In the genomic region with DNA sequence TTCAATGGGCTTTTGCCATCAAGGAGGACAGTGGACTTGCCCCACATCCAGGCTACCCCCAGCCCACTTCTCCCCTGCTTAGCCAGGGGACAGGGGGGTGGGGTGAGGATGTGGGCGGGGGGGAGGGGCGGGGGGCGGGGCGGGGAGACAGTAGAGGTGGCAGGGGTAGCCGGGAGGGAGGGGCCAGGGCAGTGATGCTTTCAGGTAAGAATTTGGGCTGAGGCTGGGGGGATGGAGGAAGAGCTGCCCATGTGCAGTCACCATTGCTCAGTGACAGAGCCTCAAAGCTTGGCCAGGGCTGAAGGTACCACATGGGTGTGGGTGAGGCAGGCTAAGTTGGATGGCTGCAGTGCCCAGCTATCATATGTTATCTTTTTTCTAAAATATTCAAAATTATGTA, we compare ENCODE assay signal across 15 cellular contexts. TPM values are rescaled to one million over a fixed set of nuclear protein-coding genes. Genes with fewer than 3 reads are reported as not detected.
DNase-seq lines count a peak whose midpoint lies in the region; ATAC-seq and TF ChIP-seq lines count a peak whose summit lies in the region.
"Had no signal": no experiment of that assay in that cellular context is flagged by ENCODE, and none has a peak within 500 bp of the region (broad histone marks: within the 10 kb centered on the region; RNA-seq: fewer than 3 reads in every experiment).

No MANE protein-coding gene starts in this region.

- H4K20me1 ChIP-seq in GM23338 (replicated peaks; ENCODE audit: insufficient read depth) = no peaks in the 10 kb centered on the region

- H3K36me3 ChIP-seq in GM23338 (ENCODE audit: insufficient read depth) = no peaks in the 10 kb centered on the region
- H3K36me3 ChIP-seq in mesendoderm (ENCODE audit: control insufficient read depth, insufficient read depth, low read length) = no peaks in the 10 kb centered on the region
- H3K36me3 ChIP-seq: HAP-1 had no signal

- peak; percentile 63 for DNase-seq in GM23338 (ENCODE audit: low spot score)
- peak; percentile 44 for DNase-seq in WTC11 (ENCODE audit: low spot score)
- DNase-seq in iPS DF 19.7 (ENCODE audit: low read depth, low spot score) = peak; percentile 9
- DNase-seq in mesendoderm = peak; percentile 46
- DNase-seq in NCI-H82 (lab: John Stamatoyannopoulos, UW) = no peak
- DNase-seq: AML-193; Caco-2; CD4-positive, alpha-beta T cell; GDM1; KG1 had no signal

- H3K4me3 ChIP-seq in GM23338 (no peak overlapping the region), mesendoderm (ENCODE audit: low read length) (no peak overlapping the region)
- H3K4me3 ChIP-seq: A549, HAP-1 had no signal

- H3K9me3 Mint-ChIP-seq in GM23338 (no peaks in the 10 kb centered on the region), WTC11 (no peaks in the 10 kb centered on the region)
- H3K9me3 Mint-ChIP-seq: CD4-positive, alpha-beta T cell had no signal

- no peak overlapping the region for H2BK5ac ChIP-seq in mesendoderm (ENCODE audit: low read length)

- H3K79me2 ChIP-seq in GM23338 (replicated peaks; ENCODE audit: insufficient read depth) (no peaks in the 10 kb centered on the region), mesendoderm (ENCODE audit: control insufficient read depth, insufficient read depth, low read length) (no peaks in the 10 kb centered on the region)

- no CpG with 5 or more reads among the region's 5 CpGs for WGBS in mesendoderm (ENCODE audit: extremely low coverage, insufficient coverage, low lambda C conversion rate)

- H4K5ac ChIP-seq in mesendoderm (ENCODE audit: low read length) = no peak overlapping the region

- H3K79me1 ChIP-seq in mesendoderm (ENCODE audit: low read length) = no peaks in the 10 kb centered on the region

- H3K4ac ChIP-seq in mesendoderm (ENCODE audit: low read depth, low read length) = no peak overlapping the region

- TF ChIP-seq CTCF in GM23338 (conservative IDR thresholded peaks at IDR 0.05; ENCODE audit: low read depth in 2 of 2) (no peak), WTC11 (IDR thresholded peaks at IDR 0.05) (no peak)

- CTCF ChIA-PET in WTC11 (lab: Charles Lee) = interaction anchor here (0.6 to 2.6 kb wide), 4 partner anchors 16 to 165 kb away, joined by 3 to 13 read pairs (median 4); no protein-coding TSS in a partner anchor

- H3K18ac ChIP-seq in mesendoderm (ENCODE audit: low read length) = no peak overlapping the region

- no peak overlapping the region for H2BK15ac ChIP-seq in mesendoderm (replicated peaks; ENCODE audit: low read depth)

- H3K4me2 ChIP-seq in GM23338 (no peak overlapping the region), mesendoderm (ENCODE audit: low read length) (no peak overlapping the region)
- H3K4me2 ChIP-seq: A549 had no signal

- ATAC-seq in GM23338 (peak; percentile 86), WTC11 (peak; percentile 93), GM18909 (IDR thresholded peaks at IDR 0.05; ENCODE audit: poor library complexity, unreplicated experiment) (no peak), GM21360 (IDR thresholded peaks at IDR 0.05; ENCODE audit: unreplicated experiment) (no peak)
- ATAC-seq: A549 had no signal

- H3K4me1 ChIP-seq in GM23338 (ENCODE audit: insufficient read depth) = no peaks in the 10 kb centered on the region
- H3K4me1 ChIP-seq in mesendoderm (ENCODE audit: control insufficient read depth, low read depth, low read length) = no peaks in the 10 kb centered on the region
- H3K4me1 ChIP-seq: HAP-1 had no signal

- no peak overlapping the region for H3K23ac ChIP-seq in mesendoderm (ENCODE audit: low read length)

- H3K56ac ChIP-seq in mesendoderm (ENCODE audit: low read length) = no peak overlapping the region

- H4K8ac ChIP-seq in mesendoderm (ENCODE audit: low read depth, low read length) = no peak overlapping the region

- H2AFZ ChIP-seq in GM23338 = no peak overlapping the region

- H3K27me3 ChIP-seq in GM23338 (ENCODE audit: insufficient read depth) (no peaks in the 10 kb centered on the region), mesendoderm (ENCODE audit: insufficient read depth, low read length, poor library complexity) (no peaks in the 10 kb centered on the region)

- no peaks in the 10 kb centered on the region for H3K4me1 Mint-ChIP-seq in GM23338
- no peaks in the 10 kb centered on the region for H3K4me1 Mint-ChIP-seq in WTC11

- H3K4me3 Mint-ChIP-seq in GM23338 (no peak overlapping the region), WTC11 (no peak overlapping the region)
- H3K4me3 Mint-ChIP-seq: CD4-positive, alpha-beta T cell had no signal

- no peak overlapping the region for H2BK120ac ChIP-seq in mesendoderm (ENCODE audit: low read depth, low read length)

- H2AK5ac ChIP-seq in mesendoderm (ENCODE audit: low read length) = no peak overlapping the region

- H3K27ac ChIP-seq in GM23338 (ENCODE audit: low read depth) (no peak overlapping the region), mesendoderm (ENCODE audit: low read depth, low read length) (no peak overlapping the region)
- H3K27ac ChIP-seq: C4-2B had no signal

- H3K36me3 Mint-ChIP-seq in GM23338 (ENCODE audit: low read depth) (no peaks in the 10 kb centered on the region), WTC11 (no peaks in the 10 kb centered on the region)

- no peak overlapping the region for H3K9ac ChIP-seq in mesendoderm (ENCODE audit: low read length)

- no peaks in the 10 kb centered on the region for H3F3A ChIP-seq in GM23338 (replicated peaks; ENCODE audit: low read depth)

- POLR2A ChIA-PET in WTC11 (lab: Charles Lee) = no interaction called here

- H3K27me3 Mint-ChIP-seq in GM23338 (ENCODE audit: insufficient read depth, low read depth, poor library complexity) (no peaks in the 10 kb centered on the region), WTC11 (ENCODE audit: low read depth) (no peaks in the 10 kb centered on the region)
- H3K27me3 Mint-ChIP-seq: CD4-positive, alpha-beta T cell had no signal

- H3K9me2 ChIP-seq in GM23338 (ENCODE audit: insufficient read depth) = no peaks in the 10 kb centered on the region

- H3K27ac Mint-ChIP-seq in GM23338 (no peak overlapping the region), WTC11 (no peak overlapping the region)
- H3K27ac Mint-ChIP-seq: CD4-positive, alpha-beta T cell had no signal

TF ChIP-seq in WTC11, 78 proteins besides CTCF, POLR2A, EP300 and RAD21 (continues in another document):
- TF ChIP-seq HMGA2 (CRISPR knock-in tag; IDR thresholded peaks at IDR 0.05) (no peak), GABPB1 (CRISPR knock-in tag; IDR thresholded peaks at IDR 0.05) (no peak), ESRRA (CRISPR knock-in tag; IDR thresholded peaks at IDR 0.05; ENCODE audit: borderline replicate concordance) (no peak), ZNF138 (CRISPR knock-in tag; conservative IDR thresholded peaks at IDR 0.05) (no peak), TCF7 (CRISPR knock-in tag; IDR thresholded peaks at IDR 0.05; ENCODE audit: low read depth) (no peak), ZNF263 (CRISPR knock-in tag; IDR thresholded peaks at IDR 0.05; ENCODE audit: low read depth) (no peak)
- TF ChIP-seq, protein P1, sequence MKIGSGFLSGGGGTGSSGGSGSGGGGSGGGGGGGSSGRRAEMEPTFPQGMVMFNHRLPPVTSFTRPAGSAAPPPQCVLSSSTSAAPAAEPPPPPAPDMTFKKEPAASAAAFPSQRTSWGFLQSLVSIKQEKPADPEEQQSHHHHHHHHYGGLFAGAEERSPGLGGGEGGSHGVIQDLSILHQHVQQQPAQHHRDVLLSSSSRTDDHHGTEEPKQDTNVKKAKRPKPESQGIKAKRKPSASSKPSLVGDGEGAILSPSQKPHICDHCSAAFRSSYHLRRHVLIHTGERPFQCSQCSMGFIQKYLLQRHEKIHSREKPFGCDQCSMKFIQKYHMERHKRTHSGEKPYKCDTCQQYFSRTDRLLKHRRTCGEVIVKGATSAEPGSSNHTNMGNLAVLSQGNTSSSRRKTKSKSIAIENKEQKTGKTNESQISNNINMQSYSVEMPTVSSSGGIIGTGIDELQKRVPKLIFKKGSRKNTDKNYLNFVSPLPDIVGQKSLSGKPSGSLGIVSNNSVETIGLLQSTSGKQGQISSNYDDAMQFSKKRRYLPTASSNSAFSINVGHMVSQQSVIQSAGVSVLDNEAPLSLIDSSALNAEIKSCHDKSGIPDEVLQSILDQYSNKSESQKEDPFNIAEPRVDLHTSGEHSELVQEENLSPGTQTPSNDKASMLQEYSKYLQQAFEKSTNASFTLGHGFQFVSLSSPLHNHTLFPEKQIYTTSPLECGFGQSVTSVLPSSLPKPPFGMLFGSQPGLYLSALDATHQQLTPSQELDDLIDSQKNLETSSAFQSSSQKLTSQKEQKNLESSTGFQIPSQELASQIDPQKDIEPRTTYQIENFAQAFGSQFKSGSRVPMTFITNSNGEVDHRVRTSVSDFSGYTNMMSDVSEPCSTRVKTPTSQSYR (CRISPR knock-in tag; IDR thresholded peaks at IDR 0.05) = no peak
- TF ChIP-seq, protein P2, sequence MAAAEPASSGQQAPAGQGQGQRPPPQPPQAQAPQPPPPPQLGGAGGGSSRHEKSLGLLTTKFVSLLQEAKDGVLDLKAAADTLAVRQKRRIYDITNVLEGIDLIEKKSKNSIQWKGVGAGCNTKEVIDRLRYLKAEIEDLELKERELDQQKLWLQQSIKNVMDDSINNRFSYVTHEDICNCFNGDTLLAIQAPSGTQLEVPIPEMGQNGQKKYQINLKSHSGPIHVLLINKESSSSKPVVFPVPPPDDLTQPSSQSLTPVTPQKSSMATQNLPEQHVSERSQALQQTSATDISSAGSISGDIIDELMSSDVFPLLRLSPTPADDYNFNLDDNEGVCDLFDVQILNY (CRISPR knock-in tag; IDR thresholded peaks at IDR 0.05) = no peak
- TF ChIP-seq, protein P3, sequence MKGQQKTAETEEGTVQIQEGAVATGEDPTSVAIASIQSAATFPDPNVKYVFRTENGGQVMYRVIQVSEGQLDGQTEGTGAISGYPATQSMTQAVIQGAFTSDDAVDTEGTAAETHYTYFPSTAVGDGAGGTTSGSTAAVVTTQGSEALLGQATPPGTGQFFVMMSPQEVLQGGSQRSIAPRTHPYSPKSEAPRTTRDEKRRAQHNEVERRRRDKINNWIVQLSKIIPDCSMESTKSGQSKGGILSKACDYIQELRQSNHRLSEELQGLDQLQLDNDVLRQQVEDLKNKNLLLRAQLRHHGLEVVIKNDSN (CRISPR knock-in tag; IDR thresholded peaks at IDR 0.05) = no peak

RNA-seq across cellular contexts. Expression of a gene that starts 40.7 kb away (rescaled TPM):
- 33.0 and 39.9 TPM in 2 replicates for total RNA-seq in GM23338 (2014; rRNA removed; shearing (Covaris generic))
- polyA plus RNA-seq in GM23338 (2016; fragmentation: Nextera tagmentation; extraction: Ambion mirVana) = 15.1 and 15.9 TPM in 2 replicates
- total RNA-seq in WTC11 (2021) = 65.6 to 66.6 TPM (median 66.0 TPM) in 3 replicates
- polyA plus RNA-seq in mesendoderm (2013, experiment 1 of 2) = 60.8 TPM
- polyA plus RNA-seq in mesendoderm (2013, experiment 2 of 2) = 60.2 TPM

RNA-seq across cellular contexts. Expression of a gene that starts 59.0 kb away (rescaled TPM):
- total RNA-seq in GM23338 (2014; rRNA removed; shearing (Covaris generic)) = 10.8 and 11.7 TPM in 2 replicates
- 3.1 and 4.9 TPM in 2 replicates for polyA plus RNA-seq in GM23338 (2016; fragmentation: Nextera tagmentation; extraction: Ambion mirVana)
- 14.7 to 18.2 TPM (median 15.7 TPM) in 3 replicates for total RNA-seq in WTC11 (2021)
- 2.2 TPM for polyA plus RNA-seq in mesendoderm (2013, experiment 1 of 2)
- polyA plus RNA-seq in mesendoderm (2013, experiment 2 of 2) = 2.1 TPM

Comparison
In these comparisons a context has a peak if more than half of its experiments do, and no peak if none do; other contexts are left out.
1. ATAC-seq: peak in GM23338 (single experiment) and WTC11 (single experiment); none in GM18909 (single experiment) and GM21360 (single experiment).